Comparison of ENCODE assay signal across 1 cellular context in the genomic region with DNA sequence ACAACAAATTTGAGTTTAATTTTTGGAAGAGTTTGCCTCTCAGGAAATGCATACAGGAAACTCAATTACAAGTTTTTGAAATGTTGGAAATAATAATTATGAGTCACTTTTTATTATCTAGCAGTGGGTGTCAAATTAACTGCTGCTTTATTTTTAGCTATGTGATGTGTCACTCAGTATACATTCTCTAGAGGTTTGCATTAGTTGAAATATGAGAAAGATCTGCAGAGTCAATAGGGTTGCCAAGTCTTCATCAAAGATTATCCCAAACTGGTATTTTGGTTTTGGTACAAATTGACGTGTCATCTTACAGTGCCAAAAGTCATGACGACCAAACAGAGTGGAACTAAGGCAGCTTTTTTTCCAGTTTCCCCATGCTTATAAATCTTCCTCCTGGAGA.
TF ChIP-seq lines count a peak whose summit lies in the region.

No MANE protein-coding gene starts in this region.

TF ChIP-seq in GM23338, 12 proteins besides CTCF, POLR2A, EP300 and RAD21 (continued from another document):
- TF ChIP-seq, protein P1, sequence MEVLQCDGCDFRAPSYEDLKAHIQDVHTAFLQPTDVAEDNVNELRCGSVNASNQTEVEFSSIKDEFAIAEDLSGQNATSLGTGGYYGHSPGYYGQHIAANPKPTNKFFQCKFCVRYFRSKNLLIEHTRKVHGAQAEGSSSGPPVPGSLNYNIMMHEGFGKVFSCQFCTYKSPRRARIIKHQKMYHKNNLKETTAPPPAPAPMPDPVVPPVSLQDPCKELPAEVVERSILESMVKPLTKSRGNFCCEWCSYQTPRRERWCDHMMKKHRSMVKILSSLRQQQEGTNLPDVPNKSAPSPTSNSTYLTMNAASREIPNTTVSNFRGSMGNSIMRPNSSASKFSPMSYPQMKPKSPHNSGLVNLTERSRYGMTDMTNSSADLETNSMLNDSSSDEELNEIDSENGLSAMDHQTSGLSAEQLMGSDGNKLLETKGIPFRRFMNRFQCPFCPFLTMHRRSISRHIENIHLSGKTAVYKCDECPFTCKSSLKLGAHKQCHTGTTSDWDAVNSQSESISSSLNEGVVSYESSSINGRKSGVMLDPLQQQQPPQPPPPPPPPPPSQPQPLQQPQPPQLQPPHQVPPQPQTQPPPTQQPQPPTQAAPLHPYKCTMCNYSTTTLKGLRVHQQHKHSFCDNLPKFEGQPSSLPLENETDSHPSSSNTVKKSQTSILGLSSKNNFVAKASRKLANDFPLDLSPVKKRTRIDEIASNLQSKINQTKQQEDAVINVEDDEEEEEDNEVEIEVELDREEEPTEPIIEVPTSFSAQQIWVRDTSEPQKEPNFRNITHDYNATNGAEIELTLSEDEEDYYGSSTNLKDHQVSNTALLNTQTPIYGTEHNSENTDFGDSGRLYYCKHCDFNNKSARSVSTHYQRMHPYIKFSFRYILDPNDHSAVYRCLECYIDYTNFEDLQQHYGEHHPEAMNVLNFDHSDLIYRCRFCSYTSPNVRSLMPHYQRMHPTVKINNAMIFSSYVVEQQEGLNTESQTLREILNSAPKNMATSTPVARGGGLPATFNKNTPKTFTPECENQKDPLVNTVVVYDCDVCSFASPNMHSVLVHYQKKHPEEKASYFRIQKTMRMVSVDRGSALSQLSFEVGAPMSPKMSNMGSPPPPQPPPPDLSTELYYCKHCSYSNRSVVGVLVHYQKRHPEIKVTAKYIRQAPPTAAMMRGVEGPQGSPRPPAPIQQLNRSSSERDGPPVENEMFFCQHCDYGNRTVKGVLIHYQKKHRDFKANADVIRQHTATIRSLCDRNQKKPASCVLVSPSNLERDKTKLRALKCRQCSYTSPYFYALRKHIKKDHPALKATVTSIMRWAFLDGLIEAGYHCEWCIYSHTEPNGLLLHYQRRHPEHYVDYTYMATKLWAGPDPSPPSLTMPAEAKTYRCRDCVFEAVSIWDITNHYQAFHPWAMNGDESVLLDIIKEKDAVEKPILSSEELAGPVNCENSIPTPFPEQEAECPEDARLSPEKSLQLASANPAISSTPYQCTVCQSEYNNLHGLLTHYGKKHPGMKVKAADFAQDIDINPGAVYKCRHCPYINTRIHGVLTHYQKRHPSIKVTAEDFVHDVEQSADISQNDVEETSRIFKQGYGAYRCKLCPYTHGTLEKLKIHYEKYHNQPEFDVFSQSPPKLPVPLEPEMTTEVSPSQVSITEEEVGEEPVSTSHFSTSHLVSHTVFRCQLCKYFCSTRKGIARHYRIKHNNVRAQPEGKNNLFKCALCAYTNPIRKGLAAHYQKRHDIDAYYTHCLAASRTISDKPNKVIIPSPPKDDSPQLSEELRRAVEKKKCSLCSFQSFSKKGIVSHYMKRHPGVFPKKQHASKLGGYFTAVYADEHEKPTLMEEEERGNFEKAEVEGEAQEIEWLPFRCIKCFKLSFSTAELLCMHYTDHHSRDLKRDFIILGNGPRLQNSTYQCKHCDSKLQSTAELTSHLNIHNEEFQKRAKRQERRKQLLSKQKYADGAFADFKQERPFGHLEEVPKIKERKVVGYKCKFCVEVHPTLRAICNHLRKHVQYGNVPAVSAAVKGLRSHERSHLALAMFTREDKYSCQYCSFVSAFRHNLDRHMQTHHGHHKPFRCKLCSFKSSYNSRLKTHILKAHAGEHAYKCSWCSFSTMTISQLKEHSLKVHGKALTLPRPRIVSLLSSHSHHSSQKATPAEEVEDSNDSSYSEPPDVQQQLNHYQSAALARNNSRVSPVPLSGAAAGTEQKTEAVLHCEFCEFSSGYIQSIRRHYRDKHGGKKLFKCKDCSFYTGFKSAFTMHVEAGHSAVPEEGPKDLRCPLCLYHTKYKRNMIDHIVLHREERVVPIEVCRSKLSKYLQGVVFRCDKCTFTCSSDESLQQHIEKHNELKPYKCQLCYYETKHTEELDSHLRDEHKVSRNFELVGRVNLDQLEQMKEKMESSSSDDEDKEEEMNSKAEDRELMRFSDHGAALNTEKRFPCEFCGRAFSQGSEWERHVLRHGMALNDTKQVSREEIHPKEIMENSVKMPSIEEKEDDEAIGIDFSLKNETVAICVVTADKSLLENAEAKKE (CRISPR knock-in tag; IDR thresholded peaks at IDR 0.05), result no peak
- no peak for TF ChIP-seq STAT1 (IDR thresholded peaks at IDR 0.05; ENCODE audit: unreplicated experiment)
- no peak for TF ChIP-seq CREB1 (CRISPR knock-in tag; IDR thresholded peaks at IDR 0.05; ENCODE audit: low read depth)
- TF ChIP-seq, protein P2, sequence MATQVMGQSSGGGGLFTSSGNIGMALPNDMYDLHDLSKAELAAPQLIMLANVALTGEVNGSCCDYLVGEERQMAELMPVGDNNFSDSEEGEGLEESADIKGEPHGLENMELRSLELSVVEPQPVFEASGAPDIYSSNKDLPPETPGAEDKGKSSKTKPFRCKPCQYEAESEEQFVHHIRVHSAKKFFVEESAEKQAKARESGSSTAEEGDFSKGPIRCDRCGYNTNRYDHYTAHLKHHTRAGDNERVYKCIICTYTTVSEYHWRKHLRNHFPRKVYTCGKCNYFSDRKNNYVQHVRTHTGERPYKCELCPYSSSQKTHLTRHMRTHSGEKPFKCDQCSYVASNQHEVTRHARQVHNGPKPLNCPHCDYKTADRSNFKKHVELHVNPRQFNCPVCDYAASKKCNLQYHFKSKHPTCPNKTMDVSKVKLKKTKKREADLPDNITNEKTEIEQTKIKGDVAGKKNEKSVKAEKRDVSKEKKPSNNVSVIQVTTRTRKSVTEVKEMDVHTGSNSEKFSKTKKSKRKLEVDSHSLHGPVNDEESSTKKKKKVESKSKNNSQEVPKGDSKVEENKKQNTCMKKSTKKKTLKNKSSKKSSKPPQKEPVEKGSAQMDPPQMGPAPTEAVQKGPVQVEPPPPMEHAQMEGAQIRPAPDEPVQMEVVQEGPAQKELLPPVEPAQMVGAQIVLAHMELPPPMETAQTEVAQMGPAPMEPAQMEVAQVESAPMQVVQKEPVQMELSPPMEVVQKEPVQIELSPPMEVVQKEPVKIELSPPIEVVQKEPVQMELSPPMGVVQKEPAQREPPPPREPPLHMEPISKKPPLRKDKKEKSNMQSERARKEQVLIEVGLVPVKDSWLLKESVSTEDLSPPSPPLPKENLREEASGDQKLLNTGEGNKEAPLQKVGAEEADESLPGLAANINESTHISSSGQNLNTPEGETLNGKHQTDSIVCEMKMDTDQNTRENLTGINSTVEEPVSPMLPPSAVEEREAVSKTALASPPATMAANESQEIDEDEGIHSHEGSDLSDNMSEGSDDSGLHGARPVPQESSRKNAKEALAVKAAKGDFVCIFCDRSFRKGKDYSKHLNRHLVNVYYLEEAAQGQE (IDR thresholded peaks at IDR 0.05; ENCODE audit: unreplicated experiment), result no peak
- TF ChIP-seq, protein P3, sequence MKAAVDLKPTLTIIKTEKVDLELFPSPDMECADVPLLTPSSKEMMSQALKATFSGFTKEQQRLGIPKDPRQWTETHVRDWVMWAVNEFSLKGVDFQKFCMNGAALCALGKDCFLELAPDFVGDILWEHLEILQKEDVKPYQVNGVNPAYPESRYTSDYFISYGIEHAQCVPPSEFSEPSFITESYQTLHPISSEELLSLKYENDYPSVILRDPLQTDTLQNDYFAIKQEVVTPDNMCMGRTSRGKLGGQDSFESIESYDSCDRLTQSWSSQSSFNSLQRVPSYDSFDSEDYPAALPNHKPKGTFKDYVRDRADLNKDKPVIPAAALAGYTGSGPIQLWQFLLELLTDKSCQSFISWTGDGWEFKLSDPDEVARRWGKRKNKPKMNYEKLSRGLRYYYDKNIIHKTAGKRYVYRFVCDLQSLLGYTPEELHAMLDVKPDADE (IDR thresholded peaks at IDR 0.05), result no peak
- TF ChIP-seq EZH2phosphoT487 (IDR thresholded peaks at IDR 0.05; ENCODE audit: unreplicated experiment), result no peak
- no peak for TF ChIP-seq EZH2 (IDR thresholded peaks at IDR 0.05; ENCODE audit: low read depth, unreplicated experiment)
- no peak for TF ChIP-seq ZNF331 (CRISPR knock-in tag; IDR thresholded peaks at IDR 0.05; ENCODE audit: low read depth)
- no peak for TF ChIP-seq JUNB (IDR thresholded peaks at IDR 0.05; ENCODE audit: unreplicated experiment)
- no peak for TF ChIP-seq ZNF114 (CRISPR knock-in tag; IDR thresholded peaks at IDR 0.05)
- no peak for TF ChIP-seq POLR2AphosphoS5 (IDR thresholded peaks at IDR 0.05; ENCODE audit: low read depth)
